ENCODE assay signal across 16 cellular contexts in the genomic region with DNA sequence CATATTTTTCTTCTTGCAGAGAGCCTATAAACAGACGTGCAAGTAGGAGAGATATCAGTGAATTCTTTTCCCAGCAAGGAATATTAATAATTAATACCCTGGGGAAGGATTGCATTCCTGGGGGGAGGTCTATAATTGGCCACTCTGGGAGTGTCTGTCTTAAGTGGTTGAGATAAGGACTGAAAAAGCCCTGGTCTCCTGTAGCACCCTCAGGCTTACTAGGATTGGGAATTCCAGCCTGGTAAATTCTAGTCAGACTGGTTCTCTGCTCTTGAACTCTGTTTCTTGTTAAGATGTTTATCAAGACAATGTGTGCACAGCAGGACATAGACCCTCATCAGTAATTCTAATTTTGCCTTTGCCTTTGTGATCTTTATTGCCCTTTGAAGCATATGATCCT. TPM values are rescaled to one million over a fixed set of nuclear protein-coding genes. Genes with fewer than 3 reads are reported as not detected.
"Had no signal": no experiment of that assay in that cellular context is flagged by ENCODE, and none has a peak within 500 bp of the region (broad histone marks: within the 10 kb centered on the region; RNA-seq: fewer than 3 reads in every experiment).

No MANE protein-coding gene starts in this region.

RNA-seq across cellular contexts. Expression of a gene that starts 16.9 kb away (rescaled TPM):
- total RNA-seq: activated CD4-positive, alpha-beta memory T cell treated with anti-CD3 and anti-CD28 coated beads for 36 hours; activated CD4-positive, alpha-beta T cell treated with anti-CD3 and anti-CD28 coated beads for 36 hours; activated CD4-positive, alpha-beta T cell treated with anti-CD3 and anti-CD28 coated beads, Interleukin-2, amount 10 ng/mL, durations not matched to agents 24 days and 14 days; activated CD8-positive, alpha-beta memory T cell treated with anti-CD3 and anti-CD28 coated beads for 36 hours; activated CD8-positive, alpha-beta memory T cell treated with anti-CD3 and anti-CD28 coated beads, Interleukin-2, amount 10 ng/mL, durations not matched to agents 7 days and 5 days; activated CD8-positive, alpha-beta T cell treated with anti-CD3 and anti-CD28 coated beads, Interleukin-2, amount 10 ng/mL, durations not matched to agents 7 days and 5 days; activated naive CD4-positive, alpha-beta T cell treated with anti-CD3 and anti-CD28 coated beads for 36 hours; activated naive CD8-positive, alpha-beta T cell treated with anti-CD3 and anti-CD28 coated beads for 36 hours; activated T-helper 1 cell treated with anti-CD3 and anti-CD28 coated beads, Interleukin-12 subunit alpha, Interleukin-12 subunit beta, Interleukin-2, Interleukin-4 antibody, amounts not matched to agents 30 ng/mL and 10 ng/mL and 1 ng/mL, durations not matched to agents 14 hours and 24 hours and 36 hours; activated T-helper 2 cell treated with anti-CD3 and anti-CD28 coated beads, Interferon-gamma antibody, Interleukin-2, Interleukin-4, amounts not matched to agents 10 μg/mL and 5 μg/mL and 100 μg/mL, durations not matched to agents 14 hours and 24 hours and 36 hours; chondrocyte; dermis blood vessel endothelial cell; fibroblast of lung; fibroblast of villous mesenchyme; glomerular endothelial cell; T-helper 17 cell had no signal
